Comparison of ENCODE assay signal across 8 cellular contexts in genomic region chr16:9449597-9449996, GRCh38.
"Had no signal": no experiment of that assay in that cellular context is flagged by ENCODE, and none has a peak within 500 bp of the region (broad histone marks: within the 10 kb centered on the region; RNA-seq: fewer than 3 reads in every experiment).

No MANE protein-coding gene starts in this region.

- H3K4me1 ChIP-seq: HAP-1 had no signal

- H3K9ac ChIP-seq: KMS-11 had no signal

- H3K4me2 ChIP-seq: GM23338, KMS-11 had no signal

- H3K27ac ChIP-seq: KMS-11 had no signal

- H3K9me3 ChIP-seq: HAP-1 had no signal

- H2AFZ ChIP-seq: GM23338 had no signal

- DNase-seq: H7, Karpas-422, KBM-7 had no signal

- ATAC-seq: GM23338, HCT116 had no signal

- H3K36me3 ChIP-seq: HAP-1 had no signal

- FAIRE-seq: HTR-8/SVneo had no signal

- H3K4me3 ChIP-seq: GM23338, HAP-1 had no signal
